In genomic region chr4:4726051-4726450, GRCh38 we compare ENCODE assay signal across 15 cellular contexts.
A peak's percentile ranks its signal among the peaks of the same experiment; 100 is the strongest.
DNase-seq lines count a peak whose midpoint lies in the region; ATAC-seq and TF ChIP-seq lines count a peak whose summit lies in the region.
"Had no signal": no experiment of that assay in that cellular context is flagged by ENCODE, and none has a peak within 500 bp of the region (broad histone marks: within the 10 kb centered on the region; RNA-seq: fewer than 3 reads in every experiment).

No MANE protein-coding gene starts in this region.

- no peaks in the 10 kb centered on the region for H4K20me1 ChIP-seq in PC-9 (ENCODE audit: insufficient read depth)
- H4K20me1 ChIP-seq in mammary epithelial cell (ENCODE audit: insufficient read depth, low read length) = no peaks in the 10 kb centered on the region

- no peaks in the 10 kb centered on the region for H3K36me3 ChIP-seq in PC-9 (ENCODE audit: low read depth)
- H3K36me3 ChIP-seq in left lung = no peaks in the 10 kb centered on the region
- H3K36me3 ChIP-seq in mammary epithelial cell (ENCODE audit: insufficient read depth, low read length) = no peaks in the 10 kb centered on the region
- H3K36me3 ChIP-seq: colonic mucosa, gastroesophageal sphincter, neutrophil had no signal

- DNase-seq in AG09319 (ENCODE audit: extremely low read depth, low read depth) = no peak
- no peak for DNase-seq in GM20000 (ENCODE audit: low spot score)
- DNase-seq in PC-9 = no peak
- DNase-seq in fibroblast of the aortic adventitia (ENCODE audit: low read depth) = no peak
- no peak for DNase-seq in left lung
- no peak for DNase-seq in cerebellar nuclear complex (lab: John Stamatoyannopoulos, UW)
- no peak for DNase-seq in mammary epithelial cell
- DNase-seq: activated CD4-positive, alpha-beta T cell treated with anti-CD3 and anti-CD28 coated beads for 48 hours; activated effector memory CD4-positive, alpha-beta T cell treated with Interleukin-2 at 50 U/mL for 16 hours; colonic mucosa; NCI-H1417; NCI-H748 treated with DMSO at 0.1 percent for 48 hours had no signal

- no peak overlapping the region for H3K4me3 ChIP-seq in PC-9
- H3K4me3 ChIP-seq in fibroblast of the aortic adventitia (ENCODE audit: low read depth, low read length) = no peak overlapping the region
- no peak overlapping the region for H3K4me3 ChIP-seq in left lung
- no peak overlapping the region for H3K4me3 ChIP-seq in mammary epithelial cell (replicated peaks in 1 of 3; ENCODE audit: insufficient read depth in 1 of 3, low read depth in 2 of 3, low read length in 3 of 3)
- H3K4me3 ChIP-seq: colonic mucosa, gastroesophageal sphincter had no signal

- BruUV-seq in PC-9 (replicated peaks; lab: Mats Ljungman, UMichigan) = no TSS peak
- no TSS peak for BruUV-seq in mammary epithelial cell (replicated peaks; lab: Mats Ljungman, UMichigan)

- no peak overlapping the region for H2AFZ ChIP-seq in PC-9
- no peak overlapping the region for H2AFZ ChIP-seq in mammary epithelial cell (ENCODE audit: low read depth, low read length)

- H3K27ac ChIP-seq in PC-9 (no peak overlapping the region), left lung (no peak overlapping the region), mammary epithelial cell (ENCODE audit: insufficient read depth, low read depth, low read length) (no peak overlapping the region)
- H3K27ac ChIP-seq: colonic mucosa, gastroesophageal sphincter, neutrophil had no signal

- no peaks in the 10 kb centered on the region for H3K79me2 ChIP-seq in PC-9 (ENCODE audit: low read depth)
- H3K79me2 ChIP-seq in mammary epithelial cell (ENCODE audit: insufficient read depth, low read length) = no peaks in the 10 kb centered on the region

- WGBS in mammary epithelial cell (ENCODE audit: low coverage, missing lambda C conversion rate) = 71% methylated on average over 2 of the region's 2 CpGs

- dilution Hi-C loops in mammary epithelial cell (cut with HindIII; ENCODE audit: low sequenced_read_pairs) = no loop called here

- intact Hi-C loops in PC-9 (cut with micrococcal nuclease; ENCODE audit: unreplicated experiment) (no loop called here), left lung (cut with DNase I) (no loop called here), mammary epithelial cell (cut with micrococcal nuclease) (no loop called here)

- POLR2A ChIA-PET in PC-9 (lab: Charles Lee; ENCODE audit: unreplicated experiment) = no interaction called here

- TF ChIP-seq CTCF in AG09319 (IDR thresholded peaks at IDR 0.05; ENCODE audit: low read depth, low read length) (peak; percentile 13), GM20000 (IDR thresholded peaks at IDR 0.05; ENCODE audit: extremely low read depth, missing control alignments) (peak; percentile 9), PC-9 (conservative IDR thresholded peaks at IDR 0.05) (peak; percentile 52; the same call in 1 of the 2 replicates), fibroblast of the aortic adventitia (IDR thresholded peaks at IDR 0.05; ENCODE audit: insufficient read depth, low read length) (peak; percentile 24), left lung (IDR thresholded peaks at IDR 0.05) (no peak), mammary epithelial cell (conservative IDR thresholded peaks at IDR 0.05 in 1 of 2, IDR thresholded peaks at IDR 0.05 in 1 of 2; ENCODE audit: extremely low read depth in 1 of 2, insufficient read depth in 1 of 2, low read depth in 1 of 2, low read length in 2 of 2) (peak in 1 of 2 donors; percentile 26)

- no peaks in the 10 kb centered on the region for H3K9me2 ChIP-seq in PC-9 (ENCODE audit: insufficient read depth)

- no peak overlapping the region for H3K4me2 ChIP-seq in PC-9
- H3K4me2 ChIP-seq in mammary epithelial cell (ENCODE audit: insufficient read depth, low read depth, low read length) = no peak overlapping the region

- H3K4me1 ChIP-seq in PC-9 (replicated peaks; ENCODE audit: insufficient read depth) = no peaks in the 10 kb centered on the region
- H3K4me1 ChIP-seq in left lung = no peaks in the 10 kb centered on the region
- no peaks in the 10 kb centered on the region for H3K4me1 ChIP-seq in mammary epithelial cell (ENCODE audit: insufficient read depth, low read length)
- H3K4me1 ChIP-seq: colonic mucosa, gastroesophageal sphincter had no signal

- CTCF ChIA-PET in PC-9 (lab: Charles Lee) = no interaction called here
- CTCF ChIA-PET in mammary epithelial cell (lab: Charles Lee; ENCODE audit: low non-redundant PET) = no interaction called here

- no peak overlapping the region for H3K9ac ChIP-seq in mammary epithelial cell (ENCODE audit: insufficient read depth, low read length)

- no peak for ATAC-seq in left lung
- no peak for ATAC-seq in GM18870 (IDR thresholded peaks at IDR 0.05; ENCODE audit: unreplicated experiment)
- ATAC-seq: gastroesophageal sphincter had no signal

- no peaks in the 10 kb centered on the region for H3F3A ChIP-seq in PC-9 (ENCODE audit: insufficient read depth, low read depth)

- H3K9me3 ChIP-seq in PC-9 (ENCODE audit: insufficient read depth, low read depth) (no peaks in the 10 kb centered on the region), left lung (peaks cover 0 to 46% of the 10 kb centered on the region in 2 donors), mammary epithelial cell (replicated peaks; ENCODE audit: insufficient read depth, low read length) (peaks cover 31% of the 10 kb centered on the region)
- H3K9me3 ChIP-seq: colonic mucosa had no signal

- in situ Hi-C loops in mammary epithelial cell (cut with MboI; ENCODE audit: low sequenced_read_pairs in 2 of 2) = no loop called here

- no peaks in the 10 kb centered on the region for H3K27me3 ChIP-seq in PC-9 (ENCODE audit: insufficient read depth, low read depth)
- no peaks in the 10 kb centered on the region for H3K27me3 ChIP-seq in left lung
- H3K27me3 ChIP-seq in mammary epithelial cell (ENCODE audit: insufficient read depth, low read length) = no peaks in the 10 kb centered on the region
- H3K27me3 ChIP-seq: colonic mucosa, gastroesophageal sphincter, neutrophil had no signal

Comparison
In these comparisons a context has a peak if more than half of its experiments do, and no peak if none do; other contexts are left out.
1. CTCF ChIP-seq: peak in AG09319 (single experiment), GM20000 (single experiment), PC-9 (single experiment) and fibroblast of the aortic adventitia (single experiment); none in left lung (0 of 2).